Comparison of ENCODE assay signal across 19 cellular contexts in genomic region chr5:135745897-135746500, GRCh38.
DNase-seq lines count a peak whose midpoint lies in the region; ATAC-seq and TF ChIP-seq lines count a peak whose summit lies in the region.
"Had no signal": no experiment of that assay in that cellular context is flagged by ENCODE, and none has a peak within 500 bp of the region (broad histone marks: within the 10 kb centered on the region; RNA-seq: fewer than 3 reads in every experiment).

No MANE protein-coding gene starts in this region.

- H3K4me1 Mint-ChIP-seq in HFFc6 (ENCODE audit: low read depth), result no peaks in the 10 kb centered on the region
- H3K4me1 Mint-ChIP-seq in Caco-2 (ENCODE audit: low read depth, unreplicated experiment), result no peaks in the 10 kb centered on the region
- H3K4me1 Mint-ChIP-seq: CD4-positive, alpha-beta memory T cell had no signal

- DNase-seq in HCT116 (ENCODE audit: low read depth, low spot score) (no peak), SK-N-DZ (ENCODE audit: low spot score) (peak; percentile 17), esophagus muscularis mucosa (ENCODE audit: extremely low spot score) (peak; percentile 55), aorta (no peak), HFFc6 (no peak), Caco-2 (no peak)
- DNase-seq: BE2C; CD4-positive, alpha-beta memory T cell; MV-4-11; NCI-H1417 treated with DMSO at 0.1 percent for 48 hours; NCI-H2029; NCI-H2171 treated with DMSO at 0.1 percent for 48 hours; NCI-H774; Right ventricle myocardium superior; T-helper 1 cell had no signal

- intact Hi-C loops in HCT116 (cut with micrococcal nuclease) (no loop called here), esophagus muscularis mucosa (cut with DNase I) (no loop called here), aorta (cut with DNase I) (no loop called here), Caco-2 (cut with micrococcal nuclease; ENCODE audit: unreplicated experiment) (no loop called here)

- no peak overlapping the region for H2AFZ ChIP-seq in HCT116 (ENCODE audit: low read depth, low read length, poor library complexity, severe bottlenecking)

- no peaks in the 10 kb centered on the region for H3K79me2 ChIP-seq in HCT116 (ENCODE audit: insufficient read depth, low read length)

- H3K9me3 ChIP-seq in HCT116 (ENCODE audit: control insufficient read depth in 1 of 2, insufficient read depth in 1 of 2, low read depth in 1 of 2, low read length in 2 of 2), result no peaks in the 10 kb centered on the region
- peaks cover 0 to 10% (median 0%) of the 10 kb centered on the region in 4 donors for H3K9me3 ChIP-seq in esophagus muscularis mucosa
- peaks cover 2% of the 10 kb centered on the region for H3K9me3 ChIP-seq in aorta (ENCODE audit: control insufficient read depth, low read length)
- peaks cover 18% of the 10 kb centered on the region for H3K9me3 ChIP-seq in Caco-2
- H3K9me3 ChIP-seq: BE2C had no signal

- CTCF ChIA-PET in HCT116 (lab: Charles Lee), result no interaction called here
- CTCF ChIA-PET in Caco-2 (lab: Charles Lee), result no interaction called here

- no peak for TF ChIP-seq RAD21 in HCT116 (IDR thresholded peaks at IDR 0.05; ENCODE audit: low read depth)

- no TSS peak for BruUV-seq in HCT116 (replicated peaks; lab: Mats Ljungman, UMichigan)
- BruUV-seq in Caco-2 (replicated peaks; lab: Mats Ljungman, UMichigan), result no TSS peak

- RAD21 ChIA-PET in HCT116 (lab: Charles Lee; ENCODE audit: low non-redundant PET in 1 of 2, low total read pairs in 2 of 2, uncharacterized antibody in 2 of 2, unreplicated experiment in 2 of 2), result no interaction called here

- TF ChIP-seq POLR2A in HCT116 (IDR thresholded peaks at IDR 0.05; ENCODE audit: borderline replicate concordance, extremely low read depth, insufficient read depth, insufficient read length) (no peak), esophagus muscularis mucosa (IDR thresholded peaks at IDR 0.05; ENCODE audit: low read depth) (no peak)

- H3K27me3 Mint-ChIP-seq in HFFc6 (ENCODE audit: insufficient read depth), result peaks cover 9% of the 10 kb centered on the region
- H3K27me3 Mint-ChIP-seq in Caco-2 (ENCODE audit: insufficient read depth, unreplicated experiment), result peaks cover 3% of the 10 kb centered on the region

- H3K27me3 ChIP-seq in HCT116 (ENCODE audit: insufficient read depth, low read length) (no peaks in the 10 kb centered on the region), esophagus muscularis mucosa (peaks cover 0 to 3% (median 0%) of the 10 kb centered on the region in 4 donors), aorta (ENCODE audit: control insufficient read depth in 1 of 2, insufficient read depth in 2 of 2, low read length in 1 of 2) (no peaks in the 10 kb centered on the region), Caco-2 (replicated peaks; ENCODE audit: control insufficient read depth, insufficient read depth, low read length) (no peaks in the 10 kb centered on the region)
- H3K27me3 ChIP-seq: BE2C had no signal

- H3K9ac ChIP-seq in HCT116 (ENCODE audit: low read length), result no peak overlapping the region

- H3K4me3 ChIP-seq in HCT116 (replicated peaks in 1 of 2; ENCODE audit: low read depth in 1 of 2, low read length in 2 of 2), result no peak overlapping the region
- no peak overlapping the region for H3K4me3 ChIP-seq in esophagus muscularis mucosa
- H3K4me3 ChIP-seq in aorta (ENCODE audit: low read length in 2 of 2), result no peak overlapping the region
- H3K4me3 ChIP-seq in Caco-2 (ENCODE audit: low read depth, low read length), result no peak overlapping the region

- no peak overlapping the region for H3K4me2 ChIP-seq in HCT116 (ENCODE audit: low read length)

- H3K4me1 ChIP-seq in HCT116 (ENCODE audit: control insufficient read depth in 1 of 2, insufficient read depth in 2 of 2, low read length in 2 of 2) (no peaks in the 10 kb centered on the region), esophagus muscularis mucosa (no peaks in the 10 kb centered on the region), aorta (ENCODE audit: control insufficient read depth in 1 of 2, insufficient read depth in 2 of 2, low read length in 2 of 2) (no peaks in the 10 kb centered on the region), Caco-2 (no peaks in the 10 kb centered on the region)
- H3K4me1 ChIP-seq: BE2C had no signal

- no peak overlapping the region for H3K27ac ChIP-seq in HCT116 (ENCODE audit: low read depth, low read length)
- no peak overlapping the region for H3K27ac ChIP-seq in esophagus muscularis mucosa (replicated peaks in 1 of 4)
- H3K27ac ChIP-seq in aorta (ENCODE audit: low read depth in 1 of 2, low read length in 2 of 2), result no peak overlapping the region
- H3K27ac ChIP-seq: HL-60 had no signal

- 94% methylated on average over 18 of the region's 18 CpGs for WGBS in esophagus muscularis mucosa
- 80 to 81% methylated on average over 18 of the region's 18 CpGs for WGBS in aorta, 2 donors

- peaks cover 5% of the 10 kb centered on the region; the same call in 1 of the 2 replicates for H3K9me3 Mint-ChIP-seq in HFFc6
- H3K9me3 Mint-ChIP-seq in Caco-2 (ENCODE audit: unreplicated experiment), result peaks cover 24% of the 10 kb centered on the region

- POLR2A ChIA-PET in HCT116 (lab: Charles Lee) (no interaction called here), Caco-2 (lab: Charles Lee) (no interaction called here)

- no peaks in the 10 kb centered on the region for H4K20me1 ChIP-seq in HCT116 (ENCODE audit: insufficient read depth)

- no peak overlapping the region for H3K4me3 Mint-ChIP-seq in HFFc6
- no peak overlapping the region for H3K4me3 Mint-ChIP-seq in Caco-2 (ENCODE audit: unreplicated experiment)
- H3K4me3 Mint-ChIP-seq: CD4-positive, alpha-beta memory T cell had no signal

- H3K27ac Mint-ChIP-seq in HFFc6, result no peak overlapping the region
- H3K27ac Mint-ChIP-seq in Caco-2 (ENCODE audit: unreplicated experiment), result no peak overlapping the region
- H3K27ac Mint-ChIP-seq: CD4-positive, alpha-beta memory T cell had no signal

- no peaks in the 10 kb centered on the region for H3K36me3 ChIP-seq in HCT116 (ENCODE audit: control insufficient read depth in 1 of 2, insufficient read depth in 2 of 2, low read length in 2 of 2)
- no peaks in the 10 kb centered on the region for H3K36me3 ChIP-seq in esophagus muscularis mucosa
- no peaks in the 10 kb centered on the region for H3K36me3 ChIP-seq in aorta (ENCODE audit: control insufficient read depth in 1 of 2, insufficient read depth in 2 of 2, low read length in 1 of 2)
- H3K36me3 ChIP-seq in Caco-2 (ENCODE audit: control insufficient read depth, insufficient read depth, low read length), result no peaks in the 10 kb centered on the region
- H3K36me3 ChIP-seq: BE2C had no signal

- TF ChIP-seq EP300 in esophagus muscularis mucosa (IDR thresholded peaks at IDR 0.05), result no peak

- no peak for TF ChIP-seq CTCF in HCT116 (IDR thresholded peaks at IDR 0.05 in 2 of 3, conservative IDR thresholded peaks at IDR 0.05 in 1 of 3; ENCODE audit: borderline replicate concordance in 1 of 3, insufficient read depth in 1 of 3, low read depth in 2 of 3, low read length in 2 of 3)
- no peak for TF ChIP-seq CTCF in esophagus muscularis mucosa (IDR thresholded peaks at IDR 0.05)
- no peak for TF ChIP-seq CTCF in HFFc6 (IDR thresholded peaks at IDR 0.05)
- no peak for TF ChIP-seq CTCF in Caco-2 (IDR thresholded peaks at IDR 0.05; ENCODE audit: insufficient read depth in 1 of 2, low read depth in 1 of 2, low read length in 1 of 2, severe bottlenecking in 1 of 2, unreplicated experiment in 1 of 2)

- ATAC-seq in HCT116, result peak; percentile 83
- ATAC-seq in aorta (ENCODE audit: low FRiP score), result peak; percentile 29
- ATAC-seq in GM18870 (IDR thresholded peaks at IDR 0.05; ENCODE audit: unreplicated experiment), result no peak
- ATAC-seq: Panc1, SK-N-SH treated with all-trans-retinoic acid at 6 μM for 48 hours had no signal

- no peaks in the 10 kb centered on the region for H3K9me2 ChIP-seq in HCT116 (ENCODE audit: insufficient read depth)

- no peaks in the 10 kb centered on the region for H3K36me3 Mint-ChIP-seq in HFFc6 (ENCODE audit: low read depth)
- peaks cover 11% of the 10 kb centered on the region for H3K36me3 Mint-ChIP-seq in Caco-2 (ENCODE audit: insufficient read depth, unreplicated experiment)
- H3K36me3 Mint-ChIP-seq: CD4-positive, alpha-beta memory T cell had no signal

TF ChIP-seq in HCT116, 20 proteins besides CTCF, POLR2A, EP300 and RAD21 (continues in another document):
- TF ChIP-seq EGR1 (IDR thresholded peaks at IDR 0.05; ENCODE audit: low read depth) (no peak), FOSL1 (IDR thresholded peaks at IDR 0.05; ENCODE audit: low read depth) (no peak), REST (IDR thresholded peaks at IDR 0.05; ENCODE audit: low read depth) (no peak), CEBPB (IDR thresholded peaks at IDR 0.05; ENCODE audit: low read depth) (no peak), ZFX (IDR thresholded peaks at IDR 0.05) (no peak), ELF1 (IDR thresholded peaks at IDR 0.05; ENCODE audit: borderline replicate concordance, low read depth) (no peak), JUND (IDR thresholded peaks at IDR 0.05) (no peak)

Comparison
In these comparisons a context has a peak if more than half of its experiments do, and no peak if none do; other contexts are left out.
1. DNase-seq: peak in SK-N-DZ (single experiment) and esophagus muscularis mucosa (single experiment); none in HCT116 (single experiment), aorta (0 of 2), HFFc6 (single experiment) and Caco-2 (0 of 2).